ENCODE assay signal across 28 cellular contexts in genomic region chr1:241213147-241213546, GRCh38.
DNase-seq lines count a peak whose midpoint lies in the region; ATAC-seq and TF ChIP-seq lines count a peak whose summit lies in the region.
"Had no signal": no experiment of that assay in that cellular context is flagged by ENCODE, and none has a peak within 500 bp of the region (broad histone marks: within the 10 kb centered on the region; RNA-seq: fewer than 3 reads in every experiment).

No MANE protein-coding gene starts in this region.

- H3K9ac ChIP-seq in endocrine pancreas (ENCODE audit: control insufficient read depth, insufficient read depth, low read length) (no peak overlapping the region), neural progenitor cell (no peak overlapping the region)

- ATAC-seq in Panc1, result no peak
- ATAC-seq: gastroesophageal sphincter, natural killer cell had no signal

- H3K9me3 ChIP-seq in Panc1 (ENCODE audit: control insufficient read depth, insufficient read depth, low read depth, low read length) (no peaks in the 10 kb centered on the region), endocrine pancreas (ENCODE audit: control insufficient read depth, low read length) (no peaks in the 10 kb centered on the region), stomach (peaks cover 0 to 15% (median 0%) of the 10 kb centered on the region in 4 donors), neural progenitor cell (ENCODE audit: low read depth) (no peaks in the 10 kb centered on the region)
- H3K9me3 ChIP-seq: colonic mucosa had no signal

- H3K4me1 ChIP-seq in Panc1 (ENCODE audit: control insufficient read depth, insufficient read depth, low read length), result no peaks in the 10 kb centered on the region
- H3K4me1 ChIP-seq in endocrine pancreas (ENCODE audit: control insufficient read depth, insufficient read depth, low read length), result peaks cover 11% of the 10 kb centered on the region
- H3K4me1 ChIP-seq in stomach, result peaks cover 0 to 17% (median 8%) of the 10 kb centered on the region in 4 donors
- no peaks in the 10 kb centered on the region for H3K4me1 ChIP-seq in neural progenitor cell
- H3K4me1 ChIP-seq: breast epithelium, colonic mucosa, esophagus squamous epithelium, gastroesophageal sphincter, upper lobe of left lung had no signal

- no peaks in the 10 kb centered on the region for H3K4me1 Mint-ChIP-seq in neural progenitor cell
- no peaks in the 10 kb centered on the region for H3K4me1 Mint-ChIP-seq in activated CD4-positive, alpha-beta T cell treated with anti-CD3 and anti-CD28 coated beads, Interleukin-2, amount 10 ng/mL, durations not matched to agents 24 days and 14 days
- H3K4me1 Mint-ChIP-seq: activated CD4-positive, alpha-beta memory T cell treated with anti-CD3 and anti-CD28 coated beads, Interleukin-2, amount 10 ng/mL, durations not matched to agents 7 days and 5 days; activated naive CD4-positive, alpha-beta T cell treated with anti-CD3 and anti-CD28 coated beads, Interleukin-2, amount 10 ng/mL, durations not matched to agents 7 days and 5 days; CD14-positive monocyte; IgD-negative memory B cell; immature natural killer cell; natural killer cell had no signal

- H3K27me3 ChIP-seq in Panc1 (ENCODE audit: control insufficient read depth, insufficient read depth, low read length), result no peaks in the 10 kb centered on the region
- no peaks in the 10 kb centered on the region for H3K27me3 ChIP-seq in endocrine pancreas (ENCODE audit: control insufficient read depth, insufficient read depth, low read length)
- no peaks in the 10 kb centered on the region for H3K27me3 ChIP-seq in stomach
- no peaks in the 10 kb centered on the region for H3K27me3 ChIP-seq in neural progenitor cell
- H3K27me3 ChIP-seq: breast epithelium, colonic mucosa, esophagus squamous epithelium, upper lobe of left lung had no signal

- 29 to 47% (median 45%) methylated on average over 9 of the region's 9 CpGs for whole genome bisulfite sequencing in stomach, 5 donors

- H3K27me3 Mint-ChIP-seq in neural progenitor cell (ENCODE audit: insufficient read depth, low read depth), result peaks cover 2% of the 10 kb centered on the region
- no peaks in the 10 kb centered on the region for H3K27me3 Mint-ChIP-seq in activated CD4-positive, alpha-beta T cell treated with anti-CD3 and anti-CD28 coated beads, Interleukin-2, amount 10 ng/mL, durations not matched to agents 24 days and 14 days
- H3K27me3 Mint-ChIP-seq: activated CD4-positive, alpha-beta memory T cell treated with anti-CD3 and anti-CD28 coated beads, Interleukin-2, amount 10 ng/mL, durations not matched to agents 7 days and 5 days; activated naive CD4-positive, alpha-beta T cell treated with anti-CD3 and anti-CD28 coated beads, Interleukin-2, amount 10 ng/mL, durations not matched to agents 7 days and 5 days; IgD-negative memory B cell had no signal

- no peaks in the 10 kb centered on the region for H4K20me1 ChIP-seq in neural progenitor cell (ENCODE audit: low read depth)

- in situ Hi-C loops in Panc1 (cut with HindIII; ENCODE audit: low pct_unique_long_range_greater_than_20kb, low sequenced_read_pairs), result no loop called here

- no peak overlapping the region for H3K27ac Mint-ChIP-seq in neural progenitor cell
- H3K27ac Mint-ChIP-seq in activated CD4-positive, alpha-beta T cell treated with anti-CD3 and anti-CD28 coated beads, Interleukin-2, amount 10 ng/mL, durations not matched to agents 24 days and 14 days, result no peak overlapping the region
- H3K27ac Mint-ChIP-seq: activated CD4-positive, alpha-beta memory T cell treated with anti-CD3 and anti-CD28 coated beads, Interleukin-2, amount 10 ng/mL, durations not matched to agents 7 days and 5 days; activated naive CD4-positive, alpha-beta T cell treated with anti-CD3 and anti-CD28 coated beads, Interleukin-2, amount 10 ng/mL, durations not matched to agents 7 days and 5 days; CD14-positive monocyte; IgD-negative memory B cell; immature natural killer cell; natural killer cell had no signal

- H2AFZ ChIP-seq in neural progenitor cell (replicated peaks), result no peak overlapping the region

- POLR2A ChIA-PET in Panc1 (lab: Charles Lee), result no interaction called here

- DNase-seq in ELR (ENCODE audit: low read depth) (peak; percentile 69), Panc1 (ENCODE audit: low read depth, low spot score) (peak; percentile 5), stomach (no peak), neural progenitor cell (ENCODE audit: low spot score) (no peak), putamen (ENCODE audit: low spot score) (no peak), NCI-H2029 (lab: John Stamatoyannopoulos, UW) (no peak)
- no peak for DNase-seq in activated CD4-positive, alpha-beta T cell treated with anti-CD3 and anti-CD28 coated beads, Interleukin-2, amount 10 ng/mL, durations not matched to agents 24 days and 14 days
- DNase-seq: activated CD4-positive, alpha-beta memory T cell treated with anti-CD3 and anti-CD28 coated beads, Interleukin-2, amount 10 ng/mL, durations not matched to agents 7 days and 5 days; activated CD4-positive, CD25-positive, alpha-beta regulatory T cell treated with anti-CD3 and anti-CD28 coated beads, Interleukin-2, amount 50 U/mL, for 72 hours; activated CD8-positive, alpha-beta memory T cell treated with anti-CD3 and anti-CD28 coated beads, Interleukin-2, amount 50 U/mL, for 48 hours; activated naive CD4-positive, alpha-beta T cell treated with anti-CD3 and anti-CD28 coated beads, Interleukin-2, amount 10 ng/mL, durations not matched to agents 7 days and 5 days; amniotic stem cell; colonic mucosa; effector memory CD4-positive, alpha-beta T cell; esophagus squamous epithelium; immature natural killer cell; midbrain; natural killer cell; NCI-H1105; NCI-H1930; NCI-H526 treated with DMSO at 0.1 percent for 48 hours; upper lobe of left lung had no signal

- intact Hi-C loops in Panc1 (cut with micrococcal nuclease; ENCODE audit: unreplicated experiment), result no loop called here
- intact Hi-C loops in stomach (cut with DNase I; ENCODE audit: low total_unique reads), result no loop called here
- intact Hi-C loops in activated CD4-positive, alpha-beta T cell treated with anti-CD3 and anti-CD28 coated beads, Interleukin-2, amount 10 ng/mL, durations not matched to agents 24 days and 14 days (cut with micrococcal nuclease), result no loop called here

- no peak for TF ChIP-seq CTCF in Panc1 (IDR thresholded peaks at IDR 0.05)
- no peak for TF ChIP-seq CTCF in stomach (IDR thresholded peaks at IDR 0.05)
- no peak for TF ChIP-seq CTCF in neural progenitor cell (IDR thresholded peaks at IDR 0.05)

- no TSS peak for BruUV-seq in Panc1 (replicated peaks; lab: Mats Ljungman, UMichigan)

- TF ChIP-seq EP300 in stomach (IDR thresholded peaks at IDR 0.05), result no peak

- no peaks in the 10 kb centered on the region for H3K36me3 ChIP-seq in Panc1 (ENCODE audit: control insufficient read depth, insufficient read depth, low read length)
- H3K36me3 ChIP-seq in endocrine pancreas (ENCODE audit: control insufficient read depth, insufficient read depth, low read length), result no peaks in the 10 kb centered on the region
- no peaks in the 10 kb centered on the region for H3K36me3 ChIP-seq in stomach
- no peaks in the 10 kb centered on the region for H3K36me3 ChIP-seq in neural progenitor cell
- H3K36me3 ChIP-seq: breast epithelium, colonic mucosa, esophagus squamous epithelium, gastroesophageal sphincter, upper lobe of left lung had no signal

- no peak for TF ChIP-seq POLR2A in stomach (IDR thresholded peaks at IDR 0.05)

- H3K9me3 Mint-ChIP-seq in neural progenitor cell, result no peaks in the 10 kb centered on the region
- no peaks in the 10 kb centered on the region for H3K9me3 Mint-ChIP-seq in activated CD4-positive, alpha-beta T cell treated with anti-CD3 and anti-CD28 coated beads, Interleukin-2, amount 10 ng/mL, durations not matched to agents 24 days and 14 days

- no peak overlapping the region for H3K4me3 Mint-ChIP-seq in neural progenitor cell
- H3K4me3 Mint-ChIP-seq in activated CD4-positive, alpha-beta T cell treated with anti-CD3 and anti-CD28 coated beads, Interleukin-2, amount 10 ng/mL, durations not matched to agents 24 days and 14 days, result no peak overlapping the region
- H3K4me3 Mint-ChIP-seq: activated CD4-positive, alpha-beta memory T cell treated with anti-CD3 and anti-CD28 coated beads, Interleukin-2, amount 10 ng/mL, durations not matched to agents 7 days and 5 days; activated naive CD4-positive, alpha-beta T cell treated with anti-CD3 and anti-CD28 coated beads, Interleukin-2, amount 10 ng/mL, durations not matched to agents 7 days and 5 days; CD14-positive monocyte; IgD-negative memory B cell; immature natural killer cell; natural killer cell had no signal

- no peaks in the 10 kb centered on the region for H3F3A ChIP-seq in neural progenitor cell (ENCODE audit: low read depth)

- H3K27ac ChIP-seq in Panc1 (ENCODE audit: low read length) (no peak overlapping the region), stomach (peak overlapping the region in 3 of 5 donors; percentile 19 to 70 (median 39)), neural progenitor cell (no peak overlapping the region)
- H3K27ac ChIP-seq: breast epithelium, colonic mucosa, esophagus squamous epithelium, gastroesophageal sphincter, skin epidermis, upper lobe of left lung had no signal

- H3K4me2 ChIP-seq in neural progenitor cell, result no peak overlapping the region

- no peaks in the 10 kb centered on the region for H3K36me3 Mint-ChIP-seq in neural progenitor cell
- H3K36me3 Mint-ChIP-seq in activated CD4-positive, alpha-beta T cell treated with anti-CD3 and anti-CD28 coated beads, Interleukin-2, amount 10 ng/mL, durations not matched to agents 24 days and 14 days (ENCODE audit: low read depth), result no peaks in the 10 kb centered on the region
- H3K36me3 Mint-ChIP-seq: activated naive CD4-positive, alpha-beta T cell treated with anti-CD3 and anti-CD28 coated beads, Interleukin-2, amount 10 ng/mL, durations not matched to agents 7 days and 5 days; CD14-positive monocyte; immature natural killer cell; natural killer cell had no signal

- no peaks in the 10 kb centered on the region for H3K79me2 ChIP-seq in neural progenitor cell (ENCODE audit: low read depth)

- CTCF ChIA-PET in Panc1 (lab: Charles Lee), result no interaction called here

- H3K4me3 ChIP-seq in Panc1 (ENCODE audit: low read depth in 2 of 2, low read length in 2 of 2), result no peak overlapping the region
- H3K4me3 ChIP-seq in endocrine pancreas (ENCODE audit: control insufficient read depth, insufficient read depth, low read length), result peak overlapping the region; percentile 42
- no peak overlapping the region for H3K4me3 ChIP-seq in stomach
- no peak overlapping the region for H3K4me3 ChIP-seq in neural progenitor cell
- H3K4me3 ChIP-seq: breast epithelium, colonic mucosa, esophagus squamous epithelium, gastroesophageal sphincter, skin epidermis, upper lobe of left lung had no signal

Comparison
In these comparisons a context has a peak if more than half of its experiments do, and no peak if none do; other contexts are left out.
1. DNase-seq: peak in ELR (single experiment) and Panc1 (single experiment); none in stomach (single experiment), neural progenitor cell (single experiment), putamen (single experiment), NCI-H2029 (single experiment) and activated CD4-positive, alpha-beta T cell treated with anti-CD3 and anti-CD28 coated beads, Interleukin-2, amount 10 ng/mL, durations not matched to agents 24 days and 14 days (single experiment).
2. H3K27ac ChIP-seq: peak in stomach (3 of 5); none in Panc1 (single experiment) and neural progenitor cell (single experiment).